ENCODE assay signal across 9 cellular contexts in genomic region chr10:115706482-115707076, GRCh38.
DNase-seq lines count a peak whose midpoint lies in the region; ATAC-seq and TF ChIP-seq lines count a peak whose summit lies in the region.
"Had no signal": no experiment of that assay in that cellular context is flagged by ENCODE, and none has a peak within 500 bp of the region (broad histone marks: within the 10 kb centered on the region; RNA-seq: fewer than 3 reads in every experiment).

No MANE protein-coding gene starts in this region.

- H3K9me3 ChIP-seq in ectodermal cell (ENCODE audit: control insufficient read depth, low read length) = no peaks in the 10 kb centered on the region
- H3K9me3 ChIP-seq in psoas muscle = no peaks in the 10 kb centered on the region
- H3K9me3 ChIP-seq: BLaER1 had no signal

- WGBS in ectodermal cell, 2 experiments = 20 to 73% methylated on average over 1 to 2 of the region's 2 CpGs
- WGBS in psoas muscle, 3 donors = 45 to 53% (median 52%) methylated on average over 2 of the region's 2 CpGs

- H3K4me1 ChIP-seq in ectodermal cell (ENCODE audit: control insufficient read depth, insufficient read depth, low read length) (no peaks in the 10 kb centered on the region), psoas muscle (no peaks in the 10 kb centered on the region)
- H3K4me1 ChIP-seq: BLaER1 had no signal

- DNase-seq in DMS153 (lab: John Stamatoyannopoulos, UW) (peak; percentile 5), DMS153 treated with DMSO at 0.1 percent for 48 hours (lab: John Stamatoyannopoulos, UW; ENCODE audit: unreplicated experiment) (no peak), NCI-H1105 treated with DMSO at 0.1 percent for 48 hours (lab: John Stamatoyannopoulos, UW) (peak; percentile 10), psoas muscle (no peak), NCI-H446 treated with DMSO at 0.1 percent for 48 hours (lab: John Stamatoyannopoulos, UW) (no peak), islet precursor cell (no peak)

- intact Hi-C loops in psoas muscle (cut with DNase I) = loop anchor here (5.0 to 10.0 kb wide), 3 partner anchors 578 to 678 kb away; no protein-coding TSS in a partner anchor

- peak overlapping the region; percentile 26 for H3K27ac ChIP-seq in ectodermal cell (ENCODE audit: insufficient read depth, low read depth, low read length, poor library complexity, severe bottlenecking)
- no peak overlapping the region for H3K27ac ChIP-seq in psoas muscle
- H3K27ac ChIP-seq: BLaER1 had no signal

- ATAC-seq in psoas muscle (no peak), HG02571 (IDR thresholded peaks at IDR 0.05; ENCODE audit: unreplicated experiment) (no peak)

- H3K36me3 ChIP-seq in ectodermal cell (ENCODE audit: control insufficient read depth, insufficient read depth, low read length) (no peaks in the 10 kb centered on the region), psoas muscle (ENCODE audit: insufficient read depth in 1 of 2, low read depth in 1 of 2) (no peaks in the 10 kb centered on the region)
- H3K36me3 ChIP-seq: BLaER1 had no signal

- TF ChIP-seq CTCF in psoas muscle (IDR thresholded peaks at IDR 0.05) = peak; percentile 30

- H3K27me3 ChIP-seq in ectodermal cell (ENCODE audit: control insufficient read depth, insufficient read depth, low read length, poor library complexity, severe bottlenecking) = no peaks in the 10 kb centered on the region
- H3K27me3 ChIP-seq in psoas muscle (ENCODE audit: insufficient read depth in 3 of 3, low read length in 2 of 3) = no peaks in the 10 kb centered on the region
- H3K27me3 ChIP-seq: BLaER1 had no signal

- no peak overlapping the region for H3K4me3 ChIP-seq in ectodermal cell (ENCODE audit: insufficient read depth, low read depth, low read length)
- H3K4me3 ChIP-seq in psoas muscle = no peak overlapping the region
- H3K4me3 ChIP-seq: BLaER1 had no signal

Comparison
In these comparisons a context has a peak if more than half of its experiments do, and no peak if none do; other contexts are left out.
1. DNase-seq: peak in DMS153 (single experiment) and NCI-H1105 treated with DMSO at 0.1 percent for 48 hours (single experiment); none in DMS153 treated with DMSO at 0.1 percent for 48 hours (single experiment), psoas muscle (0 of 2), NCI-H446 treated with DMSO at 0.1 percent for 48 hours (single experiment) and islet precursor cell (single experiment).